1 cellular context compared by ENCODE assay signal in genomic region chr5:115549154-115549553, GRCh38.
TF ChIP-seq lines count a peak whose summit lies in the region.

No MANE protein-coding gene starts in this region.

TF ChIP-seq in GM12878, 131 proteins besides CTCF, POLR2A, EP300 and RAD21 (continued from another document):
- TF ChIP-seq E2F8 (IDR thresholded peaks at IDR 0.05; ENCODE audit: low read depth, partially characterized antibody) = no peak
- TF ChIP-seq ASH2L (IDR thresholded peaks at IDR 0.05; ENCODE audit: borderline replicate concordance, low read depth) = no peak
- peak; percentile 23 to 87; a peak in 3 of 4 replicates for TF ChIP-seq SRF (IDR thresholded peaks at IDR 0.05; ENCODE audit: low read depth in 2 of 2, low read length in 2 of 2)
- TF ChIP-seq SKIL (IDR thresholded peaks at IDR 0.05; ENCODE audit: low read depth, poor library complexity, severe bottlenecking) = peak; percentile 69
- TF ChIP-seq USF1 (IDR thresholded peaks at IDR 0.05; ENCODE audit: borderline replicate concordance, extremely low read length, insufficient read depth, low read depth, low read length) = no peak
- TF ChIP-seq PRDM15 (CRISPR knock-in tag; IDR thresholded peaks at IDR 0.05) = no peak
- no peak for TF ChIP-seq MAX (IDR thresholded peaks at IDR 0.05; ENCODE audit: low read depth, low read length)
- TF ChIP-seq ATF2 (IDR thresholded peaks at IDR 0.05; ENCODE audit: low read length) = no peak
- no peak for TF ChIP-seq EZH2 (IDR thresholded peaks at IDR 0.05; ENCODE audit: borderline replicate concordance, control insufficient read depth, low read depth, low read length)
- no peak for TF ChIP-seq BACH1 (IDR thresholded peaks at IDR 0.05; ENCODE audit: borderline replicate concordance)
- no peak for TF ChIP-seq MLLT1 (IDR thresholded peaks at IDR 0.05)
- no peak for TF ChIP-seq SREBF1 (IDR thresholded peaks at IDR 0.05; ENCODE audit: low read length)
- no peak for TF ChIP-seq CHD1 (IDR thresholded peaks at IDR 0.05; ENCODE audit: low read depth, low read length)
- no peak for TF ChIP-seq ETV6 (conservative IDR thresholded peaks at IDR 0.05 in 1 of 2, IDR thresholded peaks at IDR 0.05 in 1 of 2; ENCODE audit: borderline replicate concordance in 1 of 2, low read depth in 1 of 2)
- TF ChIP-seq IRF4 (IDR thresholded peaks at IDR 0.05; ENCODE audit: low read depth, low read length) = no peak
- no peak for TF ChIP-seq CREM (IDR thresholded peaks at IDR 0.05; ENCODE audit: low read depth)
- no peak for TF ChIP-seq ZNF217 (IDR thresholded peaks at IDR 0.05)
- 0 out of 2 replicates have a peak, but pooled peaks have one; percentile 51 for TF ChIP-seq GATAD2B (conservative IDR thresholded peaks at IDR 0.05; ENCODE audit: low read depth)
- peak; percentile 61 for TF ChIP-seq NR2C1 (IDR thresholded peaks at IDR 0.05)
- TF ChIP-seq PKNOX1 (IDR thresholded peaks at IDR 0.05) = peak; percentile 24; the same call in 1 of the 2 replicates
- TF ChIP-seq POLR2AphosphoS5 (IDR thresholded peaks at IDR 0.05; ENCODE audit: low read length) = no peak
